In genomic region chr11:225734-226453, GRCh38 we compare ENCODE assay signal across 16 cellular contexts. TPM values are rescaled to one million over a fixed set of nuclear protein-coding genes. Genes with fewer than 3 reads are reported as not detected.
DNase-seq lines count a peak whose midpoint lies in the region; ATAC-seq and TF ChIP-seq lines count a peak whose summit lies in the region.
"Had no signal": no experiment of that assay in that cellular context is flagged by ENCODE, and none has a peak within 500 bp of the region (broad histone marks: within the 10 kb centered on the region; RNA-seq: fewer than 3 reads in every experiment).

No MANE protein-coding gene starts in this region.

- CTCF ChIA-PET in activated CD8-positive, alpha-beta memory T cell treated with anti-CD3 and anti-CD28 coated beads, Interleukin-2, amount 10 ng/mL, durations not matched to agents 7 days and 5 days (lab: Charles Lee), result no interaction called here

- no peak for TF ChIP-seq CTCF in GM12865 (IDR thresholded peaks at IDR 0.05; ENCODE audit: insufficient read depth, low read depth, low read length, missing control alignments)

- DNase-seq in GM12865 (ENCODE audit: low read depth) (peak; percentile 81), mesenteric fat pad (ENCODE audit: low spot score) (peak; percentile 24), ureter (ENCODE audit: low spot score) (no peak), NCI-H2029 (lab: John Stamatoyannopoulos, UW) (no peak)
- no peak for DNase-seq in activated CD8-positive, alpha-beta memory T cell treated with anti-CD3 and anti-CD28 coated beads, Interleukin-2, amount 10 ng/mL, durations not matched to agents 7 days and 5 days
- DNase-seq in stimulated activated CD4-positive, alpha-beta T cell treated with anti-CD3 and anti-CD28 coated beads, Interleukin-4, amount 100 ng/mL, for 1 hour, result no peak
- DNase-seq: DMS153; esophagus squamous epithelium; H7; nucleus accumbens; PC-9; stimulated activated CD4-positive, alpha-beta T cell treated with anti-CD3 and anti-CD28 coated beads, Interleukin-2, amount 100 ng/mL, for 24 hours; substantia nigra; T-helper 9 cell had no signal

- no peaks in the 10 kb centered on the region for H3K36me3 Mint-ChIP-seq in activated CD8-positive, alpha-beta memory T cell treated with anti-CD3 and anti-CD28 coated beads, Interleukin-2, amount 10 ng/mL, durations not matched to agents 7 days and 5 days

- H3K27ac Mint-ChIP-seq in activated CD8-positive, alpha-beta memory T cell treated with anti-CD3 and anti-CD28 coated beads, Interleukin-2, amount 10 ng/mL, durations not matched to agents 7 days and 5 days, result no peak overlapping the region

- ATAC-seq in HG02678 (IDR thresholded peaks at IDR 0.05; ENCODE audit: unreplicated experiment), result peak; percentile 50
- ATAC-seq in activated CD8-positive, alpha-beta memory T cell treated with anti-CD3 and anti-CD28 coated beads, Interleukin-2, amount 10 ng/mL, durations not matched to agents 7 days and 5 days, result peak; percentile 49

- peaks cover 7% of the 10 kb centered on the region for H3K4me1 Mint-ChIP-seq in activated CD8-positive, alpha-beta memory T cell treated with anti-CD3 and anti-CD28 coated beads, Interleukin-2, amount 10 ng/mL, durations not matched to agents 7 days and 5 days

- no peaks in the 10 kb centered on the region for H3K27me3 Mint-ChIP-seq in activated CD8-positive, alpha-beta memory T cell treated with anti-CD3 and anti-CD28 coated beads, Interleukin-2, amount 10 ng/mL, durations not matched to agents 7 days and 5 days

- no peaks in the 10 kb centered on the region for H3K9me3 Mint-ChIP-seq in activated CD8-positive, alpha-beta memory T cell treated with anti-CD3 and anti-CD28 coated beads, Interleukin-2, amount 10 ng/mL, durations not matched to agents 7 days and 5 days (ENCODE audit: low read depth)

- H3K4me3 ChIP-seq in GM12865 (ENCODE audit: low read depth, low read length), result peak overlapping the region; percentile 10
- H3K4me3 ChIP-seq: esophagus squamous epithelium, PC-9 had no signal

- H3K4me3 Mint-ChIP-seq in activated CD8-positive, alpha-beta memory T cell treated with anti-CD3 and anti-CD28 coated beads, Interleukin-2, amount 10 ng/mL, durations not matched to agents 7 days and 5 days, result no peak overlapping the region

RNA-seq across cellular contexts. Expression of gene SIRT3, which starts 10.2 kb away (rescaled TPM):
- total RNA-seq in activated CD8-positive, alpha-beta memory T cell treated with anti-CD3 and anti-CD28 coated beads, Interleukin-2, amount 10 ng/mL, durations not matched to agents 7 days and 5 days, result 10 to 100 TPM; 12.8 to 15.9 TPM
- total RNA-seq in mesenteric fat pad (14.1 TPM), ureter (13.9 TPM)

RNA-seq across cellular contexts. Expression of gene PSMD13, which starts 10.9 kb away (rescaled TPM):
- total RNA-seq in activated CD8-positive, alpha-beta memory T cell treated with anti-CD3 and anti-CD28 coated beads, Interleukin-2, amount 10 ng/mL, durations not matched to agents 7 days and 5 days, result 100 to 1,000 TPM; 166 to 199 TPM
- 100 TPM for total RNA-seq in mesenteric fat pad
- 87.5 TPM for total RNA-seq in ureter

RNA-seq across cellular contexts. Expression of gene RIC8A, which starts 18.4 kb away (rescaled TPM):
- 100 to 1,000 TPM; 110 to 113 TPM for total RNA-seq in activated CD8-positive, alpha-beta memory T cell treated with anti-CD3 and anti-CD28 coated beads, Interleukin-2, amount 10 ng/mL, durations not matched to agents 7 days and 5 days
- total RNA-seq in mesenteric fat pad (107 TPM), ureter (108 TPM)

RNA-seq across cellular contexts. Expression of gene BET1L, which starts 18.7 kb away (rescaled TPM):
- total RNA-seq in activated CD8-positive, alpha-beta memory T cell treated with anti-CD3 and anti-CD28 coated beads, Interleukin-2, amount 10 ng/mL, durations not matched to agents 7 days and 5 days, result 10 to 100 TPM; 28.8 to 31.7 TPM
- total RNA-seq in mesenteric fat pad (53.4 TPM), ureter (59.9 TPM)

RNA-seq across cellular contexts. Expression of gene SCGB1C1, which starts 33.0 kb away (rescaled TPM):
- total RNA-seq in activated CD8-positive, alpha-beta memory T cell treated with anti-CD3 and anti-CD28 coated beads, Interleukin-2, amount 10 ng/mL, durations not matched to agents 7 days and 5 days, result not detected
- not detected for total RNA-seq in mesenteric fat pad
- total RNA-seq in ureter, result not detected
- total RNA-seq: cardiac septum, esophagus squamous epithelium, H7, PC-9 had no signal

Comparison
In these comparisons a context has a peak if more than half of its experiments do, and no peak if none do; other contexts are left out.
1. DNase-seq: peak in GM12865 (single experiment) and mesenteric fat pad (single experiment); none in activated CD8-positive, alpha-beta memory T cell treated with anti-CD3 and anti-CD28 coated beads, Interleukin-2, amount 10 ng/mL, durations not matched to agents 7 days and 5 days (single experiment), ureter (single experiment), stimulated activated CD4-positive, alpha-beta T cell treated with anti-CD3 and anti-CD28 coated beads, Interleukin-4, amount 100 ng/mL, for 1 hour (single experiment) and NCI-H2029 (single experiment).